1 cellular context compared by ENCODE assay signal in the genomic region with DNA sequence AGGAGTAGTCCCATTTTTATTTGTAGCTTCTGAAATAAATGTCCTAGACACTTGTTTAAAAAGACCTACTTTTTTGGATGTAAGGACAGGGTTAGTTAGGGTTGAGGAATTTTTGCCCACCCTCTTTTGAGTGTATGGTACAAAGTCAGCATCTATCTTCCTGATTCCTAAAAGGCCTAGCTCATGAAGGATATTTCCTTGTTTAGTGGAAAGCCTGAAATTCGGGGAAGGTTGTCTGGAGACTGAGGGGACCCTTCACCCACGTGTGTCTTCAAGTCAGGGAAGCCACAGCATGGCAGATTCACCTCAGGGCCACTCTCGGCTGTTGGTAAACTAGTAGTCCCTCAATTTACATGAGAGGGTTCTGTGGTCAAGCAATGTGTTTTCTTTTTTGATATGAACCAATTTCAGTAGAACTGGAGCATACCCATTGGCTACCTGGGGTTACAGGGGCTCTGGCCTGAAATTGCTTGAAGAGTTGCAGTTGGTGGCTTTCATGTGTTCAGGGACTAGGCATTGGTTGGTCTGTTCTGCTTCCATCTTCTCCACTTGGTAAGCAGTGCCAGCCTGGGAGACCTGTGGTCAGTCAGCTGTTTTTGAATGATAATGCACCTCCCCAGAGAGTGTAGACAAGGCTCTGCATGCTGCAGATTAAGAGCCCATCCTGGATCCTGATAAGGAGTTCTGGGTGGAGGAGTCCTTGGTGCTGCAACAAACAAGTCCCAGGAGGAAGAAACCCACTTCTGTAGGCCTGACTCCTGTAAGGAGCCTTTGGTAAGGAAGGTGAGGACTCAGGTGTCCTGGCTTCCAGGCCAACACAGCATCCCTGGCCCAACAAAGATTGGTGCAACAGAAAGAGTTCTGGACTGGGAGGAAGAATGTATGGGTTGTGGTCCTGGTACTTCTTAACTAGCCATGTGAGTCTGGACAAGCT.
TF ChIP-seq lines count a peak whose summit lies in the region.

No MANE protein-coding gene starts in this region.

TF ChIP-seq in HepG2, 621 proteins besides CTCF, POLR2A, EP300 and RAD21:
- TF ChIP-seq CHD4 (IDR thresholded peaks at IDR 0.05; ENCODE audit: borderline replicate concordance, low read length) (no peak), AGO1 (IDR thresholded peaks at IDR 0.05; ENCODE audit: low read depth, low read length, poor library complexity, severe bottlenecking) (no peak), ZNF34 (CRISPR knock-in tag; IDR thresholded peaks at IDR 0.05; ENCODE audit: borderline replicate concordance) (no peak), ZNF841 (CRISPR knock-in tag; IDR thresholded peaks at IDR 0.05; ENCODE audit: borderline replicate concordance) (no peak), ARNT (IDR thresholded peaks at IDR 0.05) (no peak), ZNF616 (CRISPR knock-in tag; IDR thresholded peaks at IDR 0.05; ENCODE audit: low read depth) (no peak), ZBTB20 (CRISPR knock-in tag; IDR thresholded peaks at IDR 0.05; ENCODE audit: borderline replicate concordance, low read depth) (no peak), DNMT1 (CRISPR knock-in tag; IDR thresholded peaks at IDR 0.05) (no peak)
- TF ChIP-seq, protein P1, sequence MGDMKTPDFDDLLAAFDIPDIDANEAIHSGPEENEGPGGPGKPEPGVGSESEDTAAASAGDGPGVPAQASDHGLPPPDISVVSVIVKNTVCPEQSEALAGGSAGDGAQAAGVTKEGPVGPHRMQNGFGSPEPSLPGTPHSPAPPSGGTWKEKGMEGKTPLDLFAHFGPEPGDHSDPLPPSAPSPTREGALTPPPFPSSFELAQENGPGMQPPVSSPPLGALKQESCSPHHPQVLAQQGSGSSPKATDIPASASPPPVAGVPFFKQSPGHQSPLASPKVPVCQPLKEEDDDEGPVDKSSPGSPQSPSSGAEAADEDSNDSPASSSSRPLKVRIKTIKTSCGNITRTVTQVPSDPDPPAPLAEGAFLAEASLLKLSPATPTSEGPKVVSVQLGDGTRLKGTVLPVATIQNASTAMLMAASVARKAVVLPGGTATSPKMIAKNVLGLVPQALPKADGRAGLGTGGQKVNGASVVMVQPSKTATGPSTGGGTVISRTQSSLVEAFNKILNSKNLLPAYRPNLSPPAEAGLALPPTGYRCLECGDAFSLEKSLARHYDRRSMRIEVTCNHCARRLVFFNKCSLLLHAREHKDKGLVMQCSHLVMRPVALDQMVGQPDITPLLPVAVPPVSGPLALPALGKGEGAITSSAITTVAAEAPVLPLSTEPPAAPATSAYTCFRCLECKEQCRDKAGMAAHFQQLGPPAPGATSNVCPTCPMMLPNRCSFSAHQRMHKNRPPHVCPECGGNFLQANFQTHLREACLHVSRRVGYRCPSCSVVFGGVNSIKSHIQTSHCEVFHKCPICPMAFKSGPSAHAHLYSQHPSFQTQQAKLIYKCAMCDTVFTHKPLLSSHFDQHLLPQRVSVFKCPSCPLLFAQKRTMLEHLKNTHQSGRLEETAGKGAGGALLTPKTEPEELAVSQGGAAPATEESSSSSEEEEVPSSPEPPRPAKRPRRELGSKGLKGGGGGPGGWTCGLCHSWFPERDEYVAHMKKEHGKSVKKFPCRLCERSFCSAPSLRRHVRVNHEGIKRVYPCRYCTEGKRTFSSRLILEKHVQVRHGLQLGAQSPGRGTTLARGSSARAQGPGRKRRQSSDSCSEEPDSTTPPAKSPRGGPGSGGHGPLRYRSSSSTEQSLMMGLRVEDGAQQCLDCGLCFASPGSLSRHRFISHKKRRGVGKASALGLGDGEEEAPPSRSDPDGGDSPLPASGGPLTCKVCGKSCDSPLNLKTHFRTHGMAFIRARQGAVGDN (CRISPR knock-in tag; IDR thresholded peaks at IDR 0.05): no peak
- TF ChIP-seq, protein P2, sequence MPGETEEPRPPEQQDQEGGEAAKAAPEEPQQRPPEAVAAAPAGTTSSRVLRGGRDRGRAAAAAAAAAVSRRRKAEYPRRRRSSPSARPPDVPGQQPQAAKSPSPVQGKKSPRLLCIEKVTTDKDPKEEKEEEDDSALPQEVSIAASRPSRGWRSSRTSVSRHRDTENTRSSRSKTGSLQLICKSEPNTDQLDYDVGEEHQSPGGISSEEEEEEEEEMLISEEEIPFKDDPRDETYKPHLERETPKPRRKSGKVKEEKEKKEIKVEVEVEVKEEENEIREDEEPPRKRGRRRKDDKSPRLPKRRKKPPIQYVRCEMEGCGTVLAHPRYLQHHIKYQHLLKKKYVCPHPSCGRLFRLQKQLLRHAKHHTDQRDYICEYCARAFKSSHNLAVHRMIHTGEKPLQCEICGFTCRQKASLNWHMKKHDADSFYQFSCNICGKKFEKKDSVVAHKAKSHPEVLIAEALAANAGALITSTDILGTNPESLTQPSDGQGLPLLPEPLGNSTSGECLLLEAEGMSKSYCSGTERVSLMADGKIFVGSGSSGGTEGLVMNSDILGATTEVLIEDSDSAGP (CRISPR knock-in tag; IDR thresholded peaks at IDR 0.05; ENCODE audit: borderline replicate concordance): no peak
- TF ChIP-seq, protein P3, sequence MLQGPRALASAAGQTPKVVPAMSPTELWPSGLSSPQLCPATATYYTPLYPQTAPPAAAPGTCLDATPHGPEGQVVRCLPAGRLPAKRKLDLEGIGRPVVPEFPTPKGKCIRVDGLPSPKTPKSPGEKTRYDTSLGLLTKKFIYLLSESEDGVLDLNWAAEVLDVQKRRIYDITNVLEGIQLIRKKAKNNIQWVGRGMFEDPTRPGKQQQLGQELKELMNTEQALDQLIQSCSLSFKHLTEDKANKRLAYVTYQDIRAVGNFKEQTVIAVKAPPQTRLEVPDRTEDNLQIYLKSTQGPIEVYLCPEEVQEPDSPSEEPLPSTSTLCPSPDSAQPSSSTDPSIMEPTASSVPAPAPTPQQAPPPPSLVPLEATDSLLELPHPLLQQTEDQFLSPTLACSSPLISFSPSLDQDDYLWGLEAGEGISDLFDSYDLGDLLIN (CRISPR knock-in tag; IDR thresholded peaks at IDR 0.05; ENCODE audit: borderline replicate concordance): no peak
TF ChIP-seq in HepG2: peak in this region for 0.
